27 cellular contexts compared by ENCODE assay signal in the genomic region with DNA sequence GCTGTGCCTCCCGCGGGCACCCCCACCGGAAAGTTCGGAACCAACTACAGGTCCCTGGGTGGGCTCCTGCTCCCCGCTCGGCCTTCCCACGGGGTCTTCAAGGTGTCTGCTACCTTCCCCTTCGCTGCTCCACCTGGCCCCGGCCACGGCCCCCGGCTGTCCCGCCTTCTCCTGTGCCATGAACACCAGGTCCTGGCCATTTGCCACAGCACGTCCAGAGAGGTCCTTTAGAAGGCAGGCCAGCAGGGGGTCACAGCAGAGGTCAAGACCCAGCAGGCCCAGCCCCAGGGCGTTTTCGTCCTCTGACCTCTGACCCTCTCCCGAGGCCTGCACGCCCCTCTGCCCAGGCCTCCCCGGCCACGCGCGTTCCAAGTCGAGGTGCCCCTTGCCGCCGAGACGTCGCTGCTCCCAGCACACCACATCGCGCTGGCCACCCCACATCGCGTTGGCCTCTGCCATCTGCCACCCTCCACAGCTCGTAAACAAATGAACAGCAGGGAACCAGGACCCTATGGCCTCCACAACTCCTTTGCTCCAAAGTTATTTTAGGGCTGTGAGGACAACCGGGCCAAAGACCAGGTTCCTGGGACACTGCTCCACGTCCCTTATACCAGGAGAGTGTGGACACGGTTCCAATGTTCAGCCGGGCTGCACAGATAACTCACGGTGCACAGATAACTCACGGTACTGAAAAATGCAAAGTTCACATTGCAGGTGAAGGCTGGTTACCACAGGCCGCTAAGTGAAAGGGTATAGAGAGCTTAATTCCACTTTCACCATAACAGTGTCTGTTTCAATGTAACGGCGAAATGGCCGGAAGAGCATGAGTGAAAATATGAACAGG.
DNase-seq lines count a peak whose midpoint lies in the region; ATAC-seq and TF ChIP-seq lines count a peak whose summit lies in the region.
"Had no signal": no experiment of that assay in that cellular context is flagged by ENCODE, and none has a peak within 500 bp of the region (broad histone marks: within the 10 kb centered on the region; RNA-seq: fewer than 3 reads in every experiment).

No MANE protein-coding gene starts in this region.

- no peaks in the 10 kb centered on the region for H3K4me1 ChIP-seq in Peyer's patch
- H3K4me1 ChIP-seq in left lung: no peaks in the 10 kb centered on the region
- no peaks in the 10 kb centered on the region for H3K4me1 ChIP-seq in sigmoid colon
- H3K4me1 ChIP-seq: HAP-1, thyroid gland had no signal

- H3K4me3 ChIP-seq in Peyer's patch (no peak overlapping the region), left lung (no peak overlapping the region), sigmoid colon (no peak overlapping the region), MG63 (no peak overlapping the region)
- H3K4me3 ChIP-seq: GM12878, HAP-1, thyroid gland had no signal

- TF ChIP-seq CTCF in Peyer's patch (IDR thresholded peaks at IDR 0.05): no peak
- TF ChIP-seq CTCF in chondrocyte (IDR thresholded peaks at IDR 0.05): no peak
- TF ChIP-seq CTCF in left lung (IDR thresholded peaks at IDR 0.05): no peak
- TF ChIP-seq CTCF in sigmoid colon (IDR thresholded peaks at IDR 0.05): no peak

- intact Hi-C loops in left lung (cut with DNase I) (no loop called here), sigmoid colon (cut with DNase I) (no loop called here)

- DNase-seq in Peyer's patch (peak in 2 of 3 donors; percentile 24 to 40), chondrocyte (ENCODE audit: low spot score) (peak; percentile 91), left lung (peak; percentile 25 to 69), sigmoid colon (peak; percentile 47), MG63 (no peak), COLO829 (ENCODE audit: low spot score) (no peak), hepatic stellate cell (ENCODE audit: low spot score) (no peak)
- DNase-seq: activated CD4-positive, alpha-beta memory T cell treated with anti-CD3 and anti-CD28 coated beads, Interleukin-2, amount 10 ng/mL, durations not matched to agents 7 days and 5 days; activated naive CD4-positive, alpha-beta T cell treated with Interleukin-2 at 50 U/mL for 16 hours; amygdala; Calu3; cortex of kidney; DND-41; mammary epithelial cell; NCI-H1048; NCI-H1930; NCI-H226; NCI-H774; nucleus accumbens; T-helper 9 cell had no signal

- H3K36me3 Mint-ChIP-seq in chondrocyte (ENCODE audit: low read depth): peaks cover 1% of the 10 kb centered on the region

- H3K9me3 ChIP-seq in Peyer's patch (no peaks in the 10 kb centered on the region), left lung (peaks cover 0 to 7% of the 10 kb centered on the region in 2 donors), sigmoid colon (no peaks in the 10 kb centered on the region), MG63 (0 out of 2 replicates have a peak, but pooled peaks cover 1% of the 10 kb centered on the region)
- H3K9me3 ChIP-seq: HAP-1, thyroid gland had no signal

- TF ChIP-seq POLR2A in Peyer's patch (IDR thresholded peaks at IDR 0.05) (no peak), sigmoid colon (IDR thresholded peaks at IDR 0.05) (no peak)

- H3K27ac ChIP-seq in Peyer's patch (no peak overlapping the region), left lung (no peak overlapping the region), sigmoid colon (no peak overlapping the region)
- H3K27ac ChIP-seq: C4-2B, thyroid gland had no signal

- H3K27me3 ChIP-seq in Peyer's patch (no peaks in the 10 kb centered on the region), left lung (peaks cover 2 to 56% of the 10 kb centered on the region in 2 donors), sigmoid colon (peaks cover 0 to 8% (median 7%) of the 10 kb centered on the region in 3 donors), MG63 (no peaks in the 10 kb centered on the region)
- H3K27me3 ChIP-seq: thyroid gland had no signal

- H3K4me1 Mint-ChIP-seq in chondrocyte (ENCODE audit: low read depth): no peaks in the 10 kb centered on the region
- H3K4me1 Mint-ChIP-seq: activated B cell treated with CpG ODN at 0.5 μM for 24 hours; activated CD4-positive, alpha-beta memory T cell treated with anti-CD3 and anti-CD28 coated beads, Interleukin-2, amount 10 ng/mL, durations not matched to agents 7 days and 5 days had no signal

- TF ChIP-seq EP300 in sigmoid colon (IDR thresholded peaks at IDR 0.05): no peak

- peaks cover 39% of the 10 kb centered on the region for H3K27me3 Mint-ChIP-seq in chondrocyte (ENCODE audit: low read depth)

- H3K27ac Mint-ChIP-seq in chondrocyte (ENCODE audit: unreplicated experiment): no peak overlapping the region
- H3K27ac Mint-ChIP-seq: activated B cell treated with CpG ODN at 0.5 μM for 24 hours; activated CD4-positive, alpha-beta memory T cell treated with anti-CD3 and anti-CD28 coated beads, Interleukin-2, amount 10 ng/mL, durations not matched to agents 7 days and 5 days; stimulated activated naive CD8-positive, alpha-beta T cell treated with anti-CD3 and anti-CD28 coated beads, Interleukin-15, Interleukin-2, amounts not matched to agents 100 ng/mL and 50 ng/mL, for 24 hours had no signal

- peaks cover 14% of the 10 kb centered on the region for H3K9me3 Mint-ChIP-seq in chondrocyte (ENCODE audit: low read depth)
- H3K9me3 Mint-ChIP-seq: activated CD4-positive, alpha-beta memory T cell treated with anti-CD3 and anti-CD28 coated beads, Interleukin-2, amount 10 ng/mL, durations not matched to agents 7 days and 5 days; stimulated activated naive CD8-positive, alpha-beta T cell treated with anti-CD3 and anti-CD28 coated beads, Interleukin-15, Interleukin-2, amounts not matched to agents 100 ng/mL and 50 ng/mL, for 24 hours had no signal

- 85 to 88% methylated on average over 41 of the region's 41 CpGs for WGBS in sigmoid colon, 2 donors

- no peak overlapping the region for H3K4me3 Mint-ChIP-seq in chondrocyte (ENCODE audit: unreplicated experiment)
- H3K4me3 Mint-ChIP-seq: activated B cell treated with CpG ODN at 0.5 μM for 24 hours; activated CD4-positive, alpha-beta memory T cell treated with anti-CD3 and anti-CD28 coated beads, Interleukin-2, amount 10 ng/mL, durations not matched to agents 7 days and 5 days; stimulated activated naive CD8-positive, alpha-beta T cell treated with anti-CD3 and anti-CD28 coated beads, Interleukin-15, Interleukin-2, amounts not matched to agents 100 ng/mL and 50 ng/mL, for 24 hours had no signal

- no peak for ATAC-seq in left lung
- ATAC-seq in esophagus mucosa: no peak
- ATAC-seq: GM12878 had no signal

- H3K36me3 ChIP-seq in Peyer's patch (no peaks in the 10 kb centered on the region), left lung (no peaks in the 10 kb centered on the region), sigmoid colon (no peaks in the 10 kb centered on the region), MG63 (no peaks in the 10 kb centered on the region)
- H3K36me3 ChIP-seq: HAP-1, thyroid gland had no signal

Comparison
In these comparisons a context has a peak if more than half of its experiments do, and no peak if none do; other contexts are left out.
1. DNase-seq: peak in Peyer's patch (2 of 3), chondrocyte (single experiment), left lung (2 of 2) and sigmoid colon (single experiment); none in MG63 (single experiment), COLO829 (single experiment) and hepatic stellate cell (single experiment).